ENCODE assay signal across 6 cellular contexts in genomic region chr7:72971505-72971904, GRCh38. TPM values are rescaled to one million over a fixed set of nuclear protein-coding genes. Genes with fewer than 3 reads are reported as not detected.
"Had no signal": no experiment of that assay in that cellular context is flagged by ENCODE, and none has a peak within 500 bp of the region (broad histone marks: within the 10 kb centered on the region; RNA-seq: fewer than 3 reads in every experiment).

No MANE protein-coding gene starts in this region.

RNA-seq across cellular contexts. Expression of gene TRIM74, which starts 2.2 kb away (rescaled TPM):
- total RNA-seq: GM23338, HT1080 had no signal
- polyA plus RNA-seq: GM23338, H1 had no signal

RNA-seq across cellular contexts. Expression of gene SPDYE8, which starts 58.1 kb away (rescaled TPM):
- total RNA-seq: GM23338, H1, H9, HepG2, HFFc6, HT1080 had no signal
- polyA plus RNA-seq: H1, HepG2 had no signal
